In genomic region chr16:81096715-81097208, GRCh38 we compare ENCODE assay signal across 8 cellular contexts. TPM values are rescaled to one million over a fixed set of nuclear protein-coding genes. Genes with fewer than 3 reads are reported as not detected.
A peak's percentile ranks its signal among the peaks of the same experiment; 100 is the strongest.
DNase-seq lines count a peak whose midpoint lies in the region; ATAC-seq and TF ChIP-seq lines count a peak whose summit lies in the region.

No MANE protein-coding gene starts in this region.

- H3K4me3 ChIP-seq in astrocyte of the spinal cord (ENCODE audit: low read depth, low read length) (peak overlapping the region; percentile 17), mucosa of rectum (ENCODE audit: low read length in 2 of 2) (peak overlapping the region; percentile 62 to 71)

- H3K9ac ChIP-seq in mucosa of rectum (ENCODE audit: low read depth in 1 of 2, low read length in 2 of 2) = peak overlapping the region in 1 of 2 donors; percentile 1

- peaks cover 5% of the 10 kb centered on the region for H3K9me3 Mint-ChIP-seq in stimulated activated naive CD8-positive, alpha-beta T cell treated with anti-CD3 and anti-CD28 coated beads, Interleukin-15, Interleukin-2, amounts not matched to agents 100 ng/mL and 50 ng/mL, for 24 hours

- H3K27me3 ChIP-seq in mucosa of rectum (ENCODE audit: control insufficient read depth in 2 of 2, insufficient read depth in 2 of 2, low read length in 2 of 2) = no peaks in the 10 kb centered on the region

- H3K27ac Mint-ChIP-seq in stimulated activated naive CD8-positive, alpha-beta T cell treated with anti-CD3 and anti-CD28 coated beads, Interleukin-15, Interleukin-2, amounts not matched to agents 100 ng/mL and 50 ng/mL, for 24 hours = peak overlapping the region; percentile 53

- no peak for ATAC-seq in stimulated activated naive CD8-positive, alpha-beta T cell treated with anti-CD3 and anti-CD28 coated beads, Interleukin-15, Interleukin-2, amounts not matched to agents 100 U/mL and 50 U/mL, for 24 hours
- no peak for ATAC-seq in HG03280 (IDR thresholded peaks at IDR 0.05; ENCODE audit: unreplicated experiment)

- in situ Hi-C loops in astrocyte of the spinal cord (cut with HindIII; ENCODE audit: low sequenced_read_pairs) = no loop called here

- TF ChIP-seq CTCF in astrocyte of the spinal cord (IDR thresholded peaks at IDR 0.05; ENCODE audit: low read depth, low read length) = no peak

- no peaks in the 10 kb centered on the region for H3K36me3 ChIP-seq in mucosa of rectum (ENCODE audit: control insufficient read depth in 2 of 2, insufficient read depth in 2 of 2, low read length in 2 of 2)

- no peak for DNase-seq in stimulated activated naive CD8-positive, alpha-beta T cell treated with anti-CD3 and anti-CD28 coated beads, Interleukin-15, Interleukin-2, amounts not matched to agents 100 U/mL and 50 U/mL, for 24 hours
- DNase-seq in astrocyte of the spinal cord (ENCODE audit: low read depth, low spot score) = no peak
- no peak for DNase-seq in NCI-H82 (lab: John Stamatoyannopoulos, UW)
- DNase-seq in NCI-H2171 treated with DMSO at 0.1 percent for 48 hours (lab: John Stamatoyannopoulos, UW) = no peak
- no peak for DNase-seq in mucosa of gallbladder (ENCODE audit: low spot score)

- H3K27ac ChIP-seq in mucosa of rectum (ENCODE audit: low read depth in 2 of 2, low read length in 2 of 2) = peak overlapping the region; percentile 61 to 84

- peaks cover 19% of the 10 kb centered on the region for H3K4me1 Mint-ChIP-seq in stimulated activated naive CD8-positive, alpha-beta T cell treated with anti-CD3 and anti-CD28 coated beads, Interleukin-15, Interleukin-2, amounts not matched to agents 100 ng/mL and 50 ng/mL, for 24 hours (ENCODE audit: low read depth)

- H3K4me3 Mint-ChIP-seq in stimulated activated naive CD8-positive, alpha-beta T cell treated with anti-CD3 and anti-CD28 coated beads, Interleukin-15, Interleukin-2, amounts not matched to agents 100 ng/mL and 50 ng/mL, for 24 hours = peak overlapping the region; percentile 58

- H3K4me1 ChIP-seq in mucosa of rectum (ENCODE audit: control insufficient read depth in 2 of 2, insufficient read depth in 2 of 2, low read length in 2 of 2) = peaks cover 3 to 7% of the 10 kb centered on the region in 2 donors

- peaks cover 5% of the 10 kb centered on the region for H3K36me3 Mint-ChIP-seq in stimulated activated naive CD8-positive, alpha-beta T cell treated with anti-CD3 and anti-CD28 coated beads, Interleukin-15, Interleukin-2, amounts not matched to agents 100 ng/mL and 50 ng/mL, for 24 hours (ENCODE audit: low read depth)

- H3K9me3 ChIP-seq in mucosa of rectum (ENCODE audit: control insufficient read depth in 2 of 2, low read length in 2 of 2) = no peaks in the 10 kb centered on the region

- H3K27me3 Mint-ChIP-seq in stimulated activated naive CD8-positive, alpha-beta T cell treated with anti-CD3 and anti-CD28 coated beads, Interleukin-15, Interleukin-2, amounts not matched to agents 100 ng/mL and 50 ng/mL, for 24 hours = no peaks in the 10 kb centered on the region

RNA-seq across cellular contexts. Expression of gene GCSH, which starts 0.6 kb away (rescaled TPM):
- 13.1 TPM for total RNA-seq in mucosa of gallbladder

RNA-seq across cellular contexts. Expression of gene C16orf46, which starts 19.7 kb away (rescaled TPM):
- 1.2 TPM for total RNA-seq in mucosa of gallbladder
